In the genomic region with DNA sequence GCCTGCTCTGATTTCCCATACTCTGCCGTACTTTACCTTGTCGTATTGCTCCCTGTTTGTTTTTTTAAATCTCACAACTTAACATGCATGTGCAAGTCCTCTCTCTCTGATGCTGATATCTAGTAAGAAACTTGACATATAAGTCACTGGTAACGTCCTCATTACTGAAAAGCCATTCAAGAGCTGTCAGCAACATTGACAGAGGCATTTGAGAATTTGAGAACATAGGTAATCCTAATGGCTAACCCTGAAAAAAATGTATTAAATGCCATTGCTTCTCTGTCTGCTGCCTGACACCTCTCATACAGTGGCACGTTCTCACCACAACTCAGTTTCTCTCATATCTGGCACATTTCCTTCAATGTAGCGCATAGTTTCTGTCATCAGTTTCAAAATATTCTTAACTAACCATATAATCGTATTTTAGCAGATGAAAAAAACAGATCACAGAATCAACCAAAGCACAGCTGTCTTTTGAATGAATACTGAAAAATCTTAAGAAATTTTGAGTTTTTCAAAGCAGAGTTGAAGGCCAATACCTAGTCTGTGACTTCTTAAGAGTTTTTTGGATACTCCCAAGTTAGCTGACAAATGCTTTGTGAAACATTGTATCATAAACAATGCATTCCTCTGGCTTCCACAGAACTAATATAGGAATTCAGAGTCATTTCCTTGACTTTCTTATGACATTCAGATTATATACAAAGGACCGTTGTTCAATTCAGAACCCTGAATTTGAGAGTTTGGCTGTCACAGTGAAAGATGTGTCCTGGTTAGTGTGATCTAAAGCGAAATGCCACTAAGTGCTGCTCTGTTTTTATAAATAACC, we compare ENCODE assay signal across 25 cellular contexts.
DNase-seq lines count a peak whose midpoint lies in the region; ATAC-seq, FAIRE-seq and TF ChIP-seq lines count a peak whose summit lies in the region.
"Had no signal": no experiment of that assay in that cellular context is flagged by ENCODE, and none has a peak within 500 bp of the region (broad histone marks: within the 10 kb centered on the region; RNA-seq: fewer than 3 reads in every experiment).

No MANE protein-coding gene starts in this region.

- no peak for FAIRE-seq in kidney (lab: Jason Lieb, UNC)
- FAIRE-seq: H1 had no signal

- H3K4me3 ChIP-seq in neural progenitor cell, result no peak overlapping the region
- H3K4me3 ChIP-seq in kidney (ENCODE audit: low read length in 2 of 2), result no peak overlapping the region
- H3K4me3 ChIP-seq: PC-9 had no signal

- no peak overlapping the region for H3K4me3 Mint-ChIP-seq in neural progenitor cell

- H3K27ac Mint-ChIP-seq in neural progenitor cell, result peak overlapping the region; percentile 59

- H3K4me1 Mint-ChIP-seq in neural progenitor cell, result no peaks in the 10 kb centered on the region

- H3K9me3 ChIP-seq in neural progenitor cell (ENCODE audit: low read depth), result no peaks in the 10 kb centered on the region
- H3K9me3 ChIP-seq in kidney (ENCODE audit: control insufficient read depth in 1 of 2, low read length in 2 of 2), result no peaks in the 10 kb centered on the region

- peaks cover 2% of the 10 kb centered on the region for H3K27me3 Mint-ChIP-seq in neural progenitor cell (ENCODE audit: insufficient read depth, low read depth)

- no peaks in the 10 kb centered on the region for H3K4me1 ChIP-seq in neural progenitor cell
- H3K4me1 ChIP-seq in kidney (ENCODE audit: control insufficient read depth in 1 of 2, insufficient read depth in 1 of 2, low read depth in 1 of 2, low read length in 2 of 2), result no peaks in the 10 kb centered on the region

- no peaks in the 10 kb centered on the region for H3K36me3 Mint-ChIP-seq in neural progenitor cell

- H3F3A ChIP-seq in neural progenitor cell (ENCODE audit: low read depth), result no peaks in the 10 kb centered on the region

- H3K27me3 ChIP-seq in neural progenitor cell, result no peaks in the 10 kb centered on the region

- H2AFZ ChIP-seq in neural progenitor cell (replicated peaks), result no peak overlapping the region
- H2AFZ ChIP-seq: PC-9 had no signal

- ATAC-seq in HG02938 (IDR thresholded peaks at IDR 0.05; ENCODE audit: unreplicated experiment), result no peak
- ATAC-seq: HCT116 had no signal

- H3K4me2 ChIP-seq in neural progenitor cell, result no peak overlapping the region
- H3K4me2 ChIP-seq: PC-9 had no signal

- H3K36me3 ChIP-seq in neural progenitor cell, result no peaks in the 10 kb centered on the region
- H3K36me3 ChIP-seq in kidney (ENCODE audit: control insufficient read depth in 1 of 2, insufficient read depth in 2 of 2, low read length in 2 of 2), result no peaks in the 10 kb centered on the region

- H3K9ac ChIP-seq in neural progenitor cell (no peak overlapping the region), kidney (ENCODE audit: low read length in 2 of 2) (no peak overlapping the region)

- H3K9me3 Mint-ChIP-seq in neural progenitor cell, result peaks cover 3% of the 10 kb centered on the region

- no peaks in the 10 kb centered on the region for H3K79me2 ChIP-seq in neural progenitor cell (ENCODE audit: low read depth)

- intact Hi-C loops in kidney (cut with DNase I), result no loop called here

- TF ChIP-seq CTCF in neural progenitor cell (IDR thresholded peaks at IDR 0.05), result no peak
- TF ChIP-seq CTCF in kidney (IDR thresholded peaks at IDR 0.05; ENCODE audit: borderline replicate concordance, extremely low read depth, insufficient read depth), result no peak

- no peak overlapping the region for H3K27ac ChIP-seq in neural progenitor cell
- no peak overlapping the region for H3K27ac ChIP-seq in kidney (ENCODE audit: low read depth in 2 of 2, low read length in 2 of 2)
- H3K27ac ChIP-seq: 22Rv1, HL-60, PC-9, RWPE1 had no signal

- no peaks in the 10 kb centered on the region for H4K20me1 ChIP-seq in neural progenitor cell (ENCODE audit: low read depth)

- peak; percentile 30 for DNase-seq in COLO829 (ENCODE audit: low spot score)
- DNase-seq in HT1080 (ENCODE audit: low read depth), result peak; percentile 15
- DNase-seq in fibroblast of peridontal ligament (ENCODE audit: extremely low read depth), result peak; percentile 8
- no peak for DNase-seq in neural progenitor cell (ENCODE audit: low spot score)
- no peak for DNase-seq in T-helper 9 cell
- no peak for DNase-seq in kidney
- DNase-seq: DMS153; DND-41; Karpas-422; NCI-H1092 treated with DMSO at 0.1 percent for 48 hours; NCI-H1436; NCI-H187; NCI-H2081 treated with DMSO at 0.1 percent for 48 hours; NCI-H2171; NCI-H345; NCI-H510A treated with DMSO at 0.1 percent for 48 hours; NK-92 treated with Interleukin-12 subunit alpha and Interleukin-12 subunit beta, amount 100 ng/mL, for 24 hours; PC-9; SHP77 treated with DMSO at 0.1 percent for 48 hours had no signal

Comparison
In these comparisons a context has a peak if more than half of its experiments do, and no peak if none do; other contexts are left out.
1. DNase-seq: peak in COLO829 (single experiment), HT1080 (single experiment) and fibroblast of peridontal ligament (single experiment); none in neural progenitor cell (single experiment), T-helper 9 cell (single experiment) and kidney (single experiment).